ENCODE assay signal across 8 cellular contexts in the genomic region with DNA sequence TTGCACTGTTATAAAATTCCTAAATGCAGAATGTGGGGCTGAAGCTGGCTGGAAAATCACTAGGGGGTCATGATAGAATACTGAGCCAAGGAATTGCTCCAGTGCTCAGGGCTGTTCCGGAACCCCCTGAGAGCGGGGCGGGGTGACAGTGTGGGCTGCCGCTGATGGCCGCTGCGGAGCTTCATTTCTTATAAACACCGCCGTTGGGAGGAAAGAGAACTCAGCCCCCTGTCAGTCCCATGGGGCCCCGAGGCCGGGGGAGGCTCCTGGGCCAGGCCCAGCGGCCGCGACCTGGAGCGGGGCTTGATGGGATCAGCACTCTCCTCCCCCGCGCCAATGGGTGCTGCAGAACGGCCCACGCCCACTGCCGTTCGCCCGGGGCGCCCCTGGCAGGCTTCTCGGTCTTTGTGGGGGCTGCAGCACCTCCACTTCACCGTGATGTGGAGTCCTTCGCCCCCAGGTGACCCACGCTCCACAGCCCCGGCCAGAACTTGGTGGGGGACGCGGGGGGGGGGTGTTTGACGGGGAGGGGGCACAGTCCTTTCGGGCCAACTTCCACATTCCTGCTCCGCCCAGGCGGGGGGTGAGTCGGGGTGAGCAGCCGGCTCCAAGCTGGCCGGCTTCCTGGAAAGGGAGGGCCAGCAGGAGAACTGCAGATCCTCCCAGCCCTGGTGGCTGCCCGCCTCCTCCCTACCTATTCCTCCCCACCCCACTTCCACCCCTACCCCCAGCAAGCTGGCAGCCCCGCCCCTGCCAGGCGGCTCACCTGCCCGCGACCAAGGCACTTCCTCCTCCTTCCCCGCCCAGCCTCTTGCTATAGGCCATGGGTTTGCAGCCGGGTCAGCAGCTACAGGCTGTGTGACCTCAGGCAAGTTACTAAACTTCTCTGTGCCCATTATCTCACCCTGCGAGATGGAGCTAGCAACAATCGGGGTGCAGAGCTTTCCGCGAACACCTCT. TPM values are rescaled to one million over a fixed set of nuclear protein-coding genes. Genes with fewer than 3 reads are reported as not detected.
DNase-seq lines count a peak whose midpoint lies in the region; ATAC-seq, FAIRE-seq and TF ChIP-seq lines count a peak whose summit lies in the region.

No MANE protein-coding gene starts in this region.

- ATAC-seq in GM18873 (IDR thresholded peaks at IDR 0.05; ENCODE audit: low FRiP score, unreplicated experiment) (peak; percentile 33), HG03135 (IDR thresholded peaks at IDR 0.05; ENCODE audit: unreplicated experiment) (peak; percentile 31)
- peak; percentile 57 to 62 for ATAC-seq in activated CD4-positive, CD25-positive, alpha-beta regulatory T cell treated with anti-CD3 and anti-CD28 coated beads, Interleukin-2, amount 50 U/mL, for 24 hours

- in situ Hi-C loops in ACHN (cut with HindIII; ENCODE audit: low pct_ligation_motif_present, low pct_unique_long_range_greater_than_20kb, low sequenced_read_pairs), result loop anchor here (25.0 kb wide), 1 partner anchor 109 kb away; no protein-coding TSS in a partner anchor

- no peak for FAIRE-seq in kidney (lab: Jason Lieb, UNC)

- H3K9me3 ChIP-seq in kidney (ENCODE audit: control insufficient read depth in 1 of 2, low read length in 2 of 2), result no peaks in the 10 kb centered on the region

- intact Hi-C loops in kidney (cut with DNase I), result no loop called here

- peak overlapping the region; percentile 41 to 82 for H3K9ac ChIP-seq in kidney (ENCODE audit: low read length in 2 of 2)

- DNase-seq in ACHN (peak; percentile 92), NCI-H2227 (lab: John Stamatoyannopoulos, UW; ENCODE audit: unreplicated experiment) (peak; percentile 47), cerebellar cortex (ENCODE audit: low spot score) (peak; percentile 77), kidney (peak; percentile 99)
- DNase-seq in stimulated activated CD4-positive, alpha-beta T cell treated with anti-CD3 and anti-CD28 coated beads, Interleukin-15, amount 100 ng/mL, for 24 hours, result peak; percentile 92

- no peaks in the 10 kb centered on the region for H3K36me3 ChIP-seq in kidney (ENCODE audit: control insufficient read depth in 1 of 2, insufficient read depth in 2 of 2, low read length in 2 of 2)

- H3K4me3 ChIP-seq in kidney (ENCODE audit: low read length in 2 of 2), result peak overlapping the region; percentile 73 to 89

- TF ChIP-seq CTCF in kidney (IDR thresholded peaks at IDR 0.05; ENCODE audit: borderline replicate concordance, extremely low read depth, insufficient read depth), result no peak

- H3K27ac ChIP-seq in kidney (ENCODE audit: low read depth in 2 of 2, low read length in 2 of 2), result peak overlapping the region; percentile 95 to 96

- peaks cover 19 to 34% of the 10 kb centered on the region in 2 donors for H3K4me1 ChIP-seq in kidney (ENCODE audit: control insufficient read depth in 1 of 2, insufficient read depth in 1 of 2, low read depth in 1 of 2, low read length in 2 of 2)

RNA-seq across cellular contexts. Expression of a gene that starts 5.4 kb away (rescaled TPM):
- 55.6 TPM for total RNA-seq in kidney
- 20.5 TPM for polyA plus RNA-seq in kidney (ENCODE audit: insufficient read depth, low read depth, low replicate concordance)

RNA-seq across cellular contexts. Expression of a gene that starts 47.4 kb away (rescaled TPM):
- not detected for total RNA-seq in kidney
- not detected for polyA plus RNA-seq in kidney (ENCODE audit: insufficient read depth, low read depth, low replicate concordance)

Comparison
In these comparisons a context has a peak if more than half of its experiments do, and no peak if none do; other contexts are left out.
1. Peak in every context shown above with its lines: DNase-seq, ATAC-seq, H3K4me3 ChIP-seq and H3K27ac ChIP-seq.
2. DNase-seq: peak in every context shown above with its lines; median percentile 99 in kidney; 92 in ACHN; 92 in stimulated activated CD4-positive, alpha-beta T cell treated with anti-CD3 and anti-CD28 coated beads, Interleukin-15, amount 100 ng/mL, for 24 hours; 77 in cerebellar cortex; 47 in NCI-H2227.